ENCODE assay signal across 1 cellular context in genomic region chr18:46097853-46098615, GRCh38.
A peak's percentile ranks its signal among the peaks of the same experiment; 100 is the strongest.
TF ChIP-seq lines count a peak whose summit lies in the region.

TSS of gene ATP5F1A (minus strand) at chr18:46098296. CDS start at chr18:46098231, 65 bp downstream.

TF ChIP-seq in GM12878, 131 proteins besides CTCF, POLR2A, EP300 and RAD21 (continued from another document and continues in another):
- TF ChIP-seq FOS (IDR thresholded peaks at IDR 0.05; ENCODE audit: borderline replicate concordance, extremely low read depth, insufficient read length) (no peak), HCFC1 (IDR thresholded peaks at IDR 0.05; ENCODE audit: low read length) (peak; percentile 34), KDM1A (IDR thresholded peaks at IDR 0.05; ENCODE audit: borderline replicate concordance) (no peak), CREM (IDR thresholded peaks at IDR 0.05; ENCODE audit: low read depth) (no peak; the same call in 1 of the 2 replicates), HSF1 (IDR thresholded peaks at IDR 0.05; ENCODE audit: low read depth, low read length) (no peak), EGR1 (IDR thresholded peaks at IDR 0.05; ENCODE audit: borderline replicate concordance in 1 of 2, low read depth in 2 of 2, low read length in 2 of 2) (peak in 1 of 2 experiments; percentile 23; a peak in 1 of 3 replicates), MYB (IDR thresholded peaks at IDR 0.05; ENCODE audit: borderline replicate concordance, low read depth, low read length) (no peak), RUNX3 (IDR thresholded peaks at IDR 0.05; ENCODE audit: low read length) (peak; percentile 64), CREB1 (IDR thresholded peaks at IDR 0.05; ENCODE audit: low read depth) (0 out of 2 replicates have a peak, but pooled peaks have one; percentile 30), ATF2 (IDR thresholded peaks at IDR 0.05; ENCODE audit: low read length) (no peak), FOXM1 (IDR thresholded peaks at IDR 0.05; ENCODE audit: low read depth, low read length) (no peak), IRF4 (IDR thresholded peaks at IDR 0.05; ENCODE audit: low read depth, low read length) (no peak), SMAD5 (IDR thresholded peaks at IDR 0.05; ENCODE audit: low read depth) (no peak; the same call in none of the 2 replicates), USF1 (IDR thresholded peaks at IDR 0.05; ENCODE audit: borderline replicate concordance, extremely low read length, insufficient read depth, low read depth, low read length) (peak; percentile 66), ZNF217 (IDR thresholded peaks at IDR 0.05) (no peak), RAD51 (IDR thresholded peaks at IDR 0.05) (peak; percentile 85), POLR2AphosphoS5 (IDR thresholded peaks at IDR 0.05; ENCODE audit: low read length) (peak; percentile 93), ZBTB33 (IDR thresholded peaks at IDR 0.05) (no peak), HDAC6 (IDR thresholded peaks at IDR 0.05; ENCODE audit: unreplicated experiment) (peak; percentile 64), ZBTB11 (CRISPR knock-in tag; IDR thresholded peaks at IDR 0.05) (no peak), FOXK2 (IDR thresholded peaks at IDR 0.05) (no peak), ATF3 (IDR thresholded peaks at IDR 0.05; ENCODE audit: borderline replicate concordance, extremely low read depth, low read depth, low read length) (peak; percentile 59; the same call in 1 of the 2 replicates), USF2 (IDR thresholded peaks at IDR 0.05; ENCODE audit: borderline replicate concordance, low read depth, low read length) (peak; percentile 27; the same call in 1 of the 2 replicates), GABPA (IDR thresholded peaks at IDR 0.05; ENCODE audit: low read depth) (peak; percentile 79), SMC3 (IDR thresholded peaks at IDR 0.05; ENCODE audit: borderline replicate concordance, low read length) (no peak), TBL1XR1 (IDR thresholded peaks at IDR 0.05; ENCODE audit: low read depth, low read length) (no peak), ELK1 (IDR thresholded peaks at IDR 0.05; ENCODE audit: low read depth, low read length) (no peak), CEBPZ (IDR thresholded peaks at IDR 0.05; ENCODE audit: low read depth, low read length) (no peak), SREBF1 (IDR thresholded peaks at IDR 0.05; ENCODE audit: low read length) (no peak), POU2F2 (IDR thresholded peaks at IDR 0.05; ENCODE audit: borderline replicate concordance, low read depth, low read length) (no peak; the same call in 2 of the 3 replicates), PAX8 (IDR thresholded peaks at IDR 0.05) (no peak), TCF12 (IDR thresholded peaks at IDR 0.05; ENCODE audit: low read depth, low read length) (no peak), POLR2AphosphoS2 (IDR thresholded peaks at IDR 0.05; ENCODE audit: low read depth, low read length) (0 out of 2 replicates have a peak, but pooled peaks have one; percentile 38), MXI1 (IDR thresholded peaks at IDR 0.05; ENCODE audit: low read depth, low read length) (peak; percentile 39; the same call in 1 of the 2 replicates), ATF7 (IDR thresholded peaks at IDR 0.05; ENCODE audit: low read depth) (no peak), STAT3 (IDR thresholded peaks at IDR 0.05; ENCODE audit: low read depth, low read length) (no peak), ZNF592 (IDR thresholded peaks at IDR 0.05) (no peak), HDAC2 (IDR thresholded peaks at IDR 0.05) (no peak), BCL11A (IDR thresholded peaks at IDR 0.05; ENCODE audit: low read depth, low read length) (no peak), MTA3 (IDR thresholded peaks at IDR 0.05; ENCODE audit: borderline replicate concordance, low read length) (no peak), NR2F1 (conservative IDR thresholded peaks at IDR 0.05) (peak; percentile 68; the same call in 1 of the 2 replicates), MEF2B (IDR thresholded peaks at IDR 0.05; ENCODE audit: partially characterized antibody, poor library complexity, severe bottlenecking) (no peak), WRNIP1 (IDR thresholded peaks at IDR 0.05; ENCODE audit: borderline replicate concordance, low read depth, low read length) (no peak), CHD4 (IDR thresholded peaks at IDR 0.05) (no peak), NBN (IDR thresholded peaks at IDR 0.05) (0 out of 2 replicates have a peak, but pooled peaks have one; percentile 40)
